ENCODE assay signal across 1 cellular context in the genomic region with DNA sequence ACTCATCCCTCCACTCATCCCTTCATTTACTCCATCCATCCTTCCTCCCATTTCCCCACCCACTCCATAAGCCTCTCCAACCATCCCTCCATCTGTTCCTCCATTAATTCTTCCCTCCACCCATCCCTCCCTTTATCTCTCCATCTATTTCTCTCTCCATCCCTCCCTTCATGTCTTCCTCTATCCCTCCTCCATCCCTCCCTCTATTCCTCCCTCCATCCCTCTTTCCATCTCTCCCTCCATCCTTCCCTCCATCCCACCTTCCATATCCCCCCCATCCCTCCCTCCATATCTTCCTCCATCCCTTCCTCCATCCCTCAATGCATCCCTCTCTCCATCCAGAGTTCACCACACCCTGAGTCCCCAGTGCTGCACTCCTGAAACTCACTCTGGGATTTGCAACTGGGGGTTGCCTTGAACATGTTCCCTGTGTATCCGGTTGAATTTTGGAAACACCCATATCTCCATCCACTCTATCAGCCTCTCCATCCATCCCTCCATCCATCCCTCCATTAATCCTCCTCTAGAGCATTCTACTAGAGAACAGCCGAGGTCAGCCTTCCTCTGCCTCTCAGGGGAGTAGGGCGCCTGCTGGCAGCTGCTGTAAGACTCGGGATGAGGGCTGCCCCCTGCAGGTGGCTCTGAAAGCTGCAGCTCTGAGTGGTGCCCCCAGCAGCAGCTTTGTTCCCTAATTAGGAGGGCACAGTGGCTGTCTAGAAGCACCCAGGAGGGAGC.
TF ChIP-seq lines count a peak whose summit lies in the region.

No MANE protein-coding gene starts in this region.

TF ChIP-seq in H1, 55 proteins besides CTCF, POLR2A, EP300 and RAD21 (continued from another document):
- TF ChIP-seq TCF12 (IDR thresholded peaks at IDR 0.05; ENCODE audit: low read depth, low read length): 0 out of 2 replicates have a peak, but pooled peaks have one; percentile 12
- TF ChIP-seq, protein P1, sequence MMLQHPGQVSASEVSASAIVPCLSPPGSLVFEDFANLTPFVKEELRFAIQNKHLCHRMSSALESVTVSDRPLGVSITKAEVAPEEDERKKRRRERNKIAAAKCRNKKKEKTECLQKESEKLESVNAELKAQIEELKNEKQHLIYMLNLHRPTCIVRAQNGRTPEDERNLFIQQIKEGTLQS (IDR thresholded peaks at IDR 0.05; ENCODE audit: insufficient read depth, low read depth, low read length): no peak
- TF ChIP-seq CBX8 (IDR thresholded peaks at IDR 0.05; ENCODE audit: borderline replicate concordance, low read depth, low read length): no peak
- no peak for TF ChIP-seq BCL11A (IDR thresholded peaks at IDR 0.05; ENCODE audit: low read depth in 2 of 2, low read length in 2 of 2)
- no peak for TF ChIP-seq SIX5 (IDR thresholded peaks at IDR 0.05; ENCODE audit: low read depth, low read length)
TF ChIP-seq in H1: peak in this region for 4.
